10 cellular contexts compared by ENCODE assay signal in the genomic region with DNA sequence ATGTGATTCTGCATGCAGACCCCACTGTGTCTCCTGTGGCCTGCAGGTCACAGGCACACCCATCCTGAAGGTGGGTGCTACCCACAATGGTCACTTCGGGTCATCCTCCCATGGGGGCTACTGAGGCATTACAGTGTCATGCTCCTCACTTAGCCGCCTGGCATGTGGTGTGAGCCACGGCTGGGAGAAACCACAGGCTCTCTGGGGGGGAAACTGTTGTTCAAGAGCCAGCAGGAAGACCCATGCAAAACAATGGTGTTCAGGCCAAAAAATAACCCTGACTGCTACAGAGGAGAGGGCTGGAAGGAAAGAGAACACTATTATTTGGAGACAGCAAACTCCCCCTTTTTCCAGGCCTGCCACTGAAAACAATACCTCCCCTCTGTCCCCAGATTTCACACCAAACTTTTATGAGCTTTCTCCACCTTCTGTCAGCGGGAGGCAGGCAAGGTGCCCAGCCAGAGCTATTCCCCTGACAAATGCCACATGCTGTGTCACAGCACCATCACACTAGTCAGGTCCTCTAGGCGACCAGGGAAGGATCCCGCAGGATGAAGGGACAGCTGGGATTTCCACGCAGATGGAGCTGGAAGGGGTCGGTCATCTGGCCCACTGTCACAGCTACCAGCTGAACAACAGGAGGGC.
DNase-seq lines count a peak whose midpoint lies in the region; ATAC-seq and TF ChIP-seq lines count a peak whose summit lies in the region.
"Had no signal": no experiment of that assay in that cellular context is flagged by ENCODE, and none has a peak within 500 bp of the region (broad histone marks: within the 10 kb centered on the region; RNA-seq: fewer than 3 reads in every experiment).

No MANE protein-coding gene starts in this region.

- no peak overlapping the region for H3K27ac Mint-ChIP-seq in T-helper 17 cell

- peaks cover 7 to 87% (median 64%) of the 10 kb centered on the region in 12 donors for H3K4me1 ChIP-seq in heart left ventricle

- intact Hi-C loops in heart left ventricle (cut with DNase I) = no loop called here
- intact Hi-C loops in left cardiac atrium (cut with DNase I) = no loop called here
- intact Hi-C loops in left colon (cut with DNase I, micrococcal nuclease) = no loop called here
- intact Hi-C loops in lower leg skin (cut with DNase I; ENCODE audit: low total_unique reads) = no loop called here

- H3K27ac ChIP-seq in heart left ventricle = peak overlapping the region in 11 of 12 donors; percentile 24 to 89 (median 77)

- no peak overlapping the region for H3K4me3 ChIP-seq in heart left ventricle
- H3K4me3 ChIP-seq in astrocyte of the cerebellum (ENCODE audit: low read depth, low read length) = no peak overlapping the region
- no peak overlapping the region for H3K4me3 ChIP-seq in lower leg skin (ENCODE audit: low read depth, poor library complexity, severe bottlenecking)

- peaks cover 3% of the 10 kb centered on the region for H3K36me3 Mint-ChIP-seq in T-helper 17 cell (ENCODE audit: low read depth)

- no peaks in the 10 kb centered on the region for H3K27me3 ChIP-seq in heart left ventricle

- ATAC-seq in heart left ventricle (no peak), left cardiac atrium (no peak), left colon (peak; percentile 18), T-helper 17 cell (no peak)

- H3K4me3 Mint-ChIP-seq in T-helper 17 cell = no peak overlapping the region
- H3K4me3 Mint-ChIP-seq: nephron had no signal

- H3K27me3 Mint-ChIP-seq in T-helper 17 cell = no peaks in the 10 kb centered on the region

- H3K9me3 ChIP-seq in heart left ventricle (no peaks in the 10 kb centered on the region), T-helper 17 cell (ENCODE audit: control insufficient read depth, low read length, poor library complexity, severe bottlenecking) (no peaks in the 10 kb centered on the region)

- H3K4me1 Mint-ChIP-seq in T-helper 17 cell = peaks cover 16% of the 10 kb centered on the region

- in situ Hi-C loops in astrocyte of the cerebellum (cut with HindIII; ENCODE audit: low sequenced_read_pairs) = no loop called here

- TF ChIP-seq CTCF in heart left ventricle (IDR thresholded peaks at IDR 0.05) (no peak), astrocyte of the cerebellum (IDR thresholded peaks at IDR 0.05; ENCODE audit: low read depth, low read length, missing control alignments) (no peak), lower leg skin (IDR thresholded peaks at IDR 0.05) (no peak)

- WGBS in heart left ventricle, 4 donors = 51 to 60% (median 54%) methylated on average over 8 of the region's 8 CpGs
- WGBS in lower leg skin, 2 donors = 74 to 82% methylated on average over 6 to 7 of the region's 8 CpGs

- H3K36me3 ChIP-seq in heart left ventricle = no peaks in the 10 kb centered on the region

- DNase-seq in heart left ventricle = no peak
- DNase-seq in left cardiac atrium = no peak
- peak; percentile 27 for DNase-seq in astrocyte of the cerebellum (ENCODE audit: low read depth)
- no peak for DNase-seq in left colon
- DNase-seq in NCI-H1105 treated with DMSO at 0.1 percent for 48 hours (lab: John Stamatoyannopoulos, UW) = no peak
- no peak for DNase-seq in T-helper 17 cell
- DNase-seq in lower leg skin (ENCODE audit: low spot score in 2 of 2) = no peak
- no peak for DNase-seq in CD1c-positive myeloid dendritic cell (ENCODE audit: extremely low spot score)
- DNase-seq: NCI-H1436 had no signal

- TF ChIP-seq POLR2A in heart left ventricle (IDR thresholded peaks at IDR 0.05) (no peak), lower leg skin (IDR thresholded peaks at IDR 0.05) (no peak)
